ENCODE assay signal across 8 cellular contexts in the genomic region with DNA sequence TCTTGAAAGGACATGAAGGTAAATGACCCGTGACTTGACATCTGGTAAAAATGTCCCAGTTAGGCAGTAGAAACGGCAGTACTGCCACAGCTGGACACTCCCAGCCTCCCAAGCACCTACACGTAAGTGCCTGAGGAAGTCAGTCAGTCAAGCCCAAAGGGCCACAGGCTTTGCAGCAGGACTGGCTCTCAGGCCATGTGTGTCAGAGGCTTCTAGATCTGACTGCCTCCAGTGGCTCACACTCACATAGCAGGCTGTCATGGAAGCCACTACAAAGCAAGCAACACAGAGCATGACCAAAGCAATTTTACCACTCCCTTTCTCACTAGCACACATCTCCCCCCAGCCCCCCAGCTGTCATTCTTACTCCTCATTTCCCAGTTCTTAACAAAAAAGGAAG. TPM values are rescaled to one million over a fixed set of nuclear protein-coding genes. Genes with fewer than 3 reads are reported as not detected.
DNase-seq lines count a peak whose midpoint lies in the region; ATAC-seq and TF ChIP-seq lines count a peak whose summit lies in the region.

No MANE protein-coding gene starts in this region.

- H3K4me1 ChIP-seq in breast epithelium (no peaks in the 10 kb centered on the region), MM.1S (ENCODE audit: low read length) (no peaks in the 10 kb centered on the region)

- H3F3A ChIP-seq in MM.1S (ENCODE audit: insufficient read depth, low read length), result no peaks in the 10 kb centered on the region

- peak; percentile 9 for TF ChIP-seq CTCF in MCF 10A (IDR thresholded peaks at IDR 0.05; ENCODE audit: unreplicated experiment)
- TF ChIP-seq CTCF in breast epithelium (IDR thresholded peaks at IDR 0.05), result no peak
- peak; percentile 20 for TF ChIP-seq CTCF in MM.1S (IDR thresholded peaks at IDR 0.05; ENCODE audit: low read length)
- TF ChIP-seq CTCF in epithelial cell of proximal tubule (conservative IDR thresholded peaks at IDR 0.05; ENCODE audit: low read depth, low read length), result peak; percentile 46

- no peaks in the 10 kb centered on the region for H4K20me1 ChIP-seq in MM.1S (ENCODE audit: insufficient read depth, low read length)

- no peaks in the 10 kb centered on the region for H3K27me3 ChIP-seq in breast epithelium
- no peaks in the 10 kb centered on the region for H3K27me3 ChIP-seq in MM.1S (replicated peaks; ENCODE audit: insufficient read depth, low read length)

- H3K36me3 Mint-ChIP-seq in MCF 10A (ENCODE audit: insufficient read depth, unreplicated experiment), result no peaks in the 10 kb centered on the region
- no peaks in the 10 kb centered on the region for H3K36me3 Mint-ChIP-seq in effector memory CD8-positive, alpha-beta T cell (ENCODE audit: insufficient read depth)

- H3K79me2 ChIP-seq in MM.1S (ENCODE audit: low read length), result no peaks in the 10 kb centered on the region

- H3K27ac ChIP-seq in breast epithelium (no peak overlapping the region), MM.1S (ENCODE audit: low read length) (no peak overlapping the region)

- no peak overlapping the region for H3K4me3 Mint-ChIP-seq in MCF 10A (ENCODE audit: unreplicated experiment)
- H3K4me3 Mint-ChIP-seq in effector memory CD8-positive, alpha-beta T cell, result no peak overlapping the region

- POLR2A ChIA-PET in MCF 10A (lab: Yijun Ruan, JAX), result interaction anchor here (1.6 kb wide), 1 partner anchor 19 kb away, joined by 4 read pairs; no protein-coding TSS in a partner anchor

- no peaks in the 10 kb centered on the region for H3K9me2 ChIP-seq in MM.1S (replicated peaks; ENCODE audit: insufficient read depth, low read length)

- intact Hi-C loops in MCF 10A (cut with micrococcal nuclease) (no loop called here), breast epithelium (cut with DNase I; ENCODE audit: low total_unique reads) (no loop called here)

- no peak for ATAC-seq in effector memory CD8-positive, alpha-beta T cell (replicated peaks)
- no peak for ATAC-seq in HG02610 (IDR thresholded peaks at IDR 0.05; ENCODE audit: unreplicated experiment)

- H3K4me1 Mint-ChIP-seq in MCF 10A (ENCODE audit: insufficient read depth, unreplicated experiment), result no peaks in the 10 kb centered on the region
- H3K4me1 Mint-ChIP-seq in effector memory CD8-positive, alpha-beta T cell (ENCODE audit: low read depth in 2 of 2), result no peaks in the 10 kb centered on the region

- CTCF ChIA-PET in MCF 10A (lab: Yijun Ruan, JAX), result interaction anchor here (0.6 to 2.4 kb wide), 4 partner anchors 8 to 375 kb away, joined by 3 to 26 read pairs (median 4); partner anchors contain the start of gene TCTN3

- TF ChIP-seq POLR2A in breast epithelium (IDR thresholded peaks at IDR 0.05), result no peak

- H3K9me3 Mint-ChIP-seq in MCF 10A (ENCODE audit: unreplicated experiment), result no peaks in the 10 kb centered on the region
- no peaks in the 10 kb centered on the region for H3K9me3 Mint-ChIP-seq in effector memory CD8-positive, alpha-beta T cell

- DNase-seq in MCF 10A (ENCODE audit: unreplicated experiment) (peak; percentile 23), breast epithelium (ENCODE audit: low spot score in 2 of 2) (no peak), MM.1S (peak; percentile 18), epithelial cell of proximal tubule (ENCODE audit: low read depth) (no peak), SHP77 treated with DMSO at 0.1 percent for 48 hours (lab: John Stamatoyannopoulos, UW) (no peak), NCI-H1105 (lab: John Stamatoyannopoulos, UW) (no peak)
- no peak for DNase-seq in effector memory CD8-positive, alpha-beta T cell

- no peaks in the 10 kb centered on the region for H3K27me3 Mint-ChIP-seq in MCF 10A (ENCODE audit: insufficient read depth, unreplicated experiment)
- H3K27me3 Mint-ChIP-seq in effector memory CD8-positive, alpha-beta T cell, result peaks cover 5 to 18% of the 10 kb centered on the region in 2 donors

- H2AFZ ChIP-seq in MM.1S (ENCODE audit: low read length), result no peak overlapping the region

- H3K4me2 ChIP-seq in MM.1S (ENCODE audit: low read depth, low read length), result no peak overlapping the region

- no peak overlapping the region for H3K27ac Mint-ChIP-seq in MCF 10A (ENCODE audit: low read depth, unreplicated experiment)
- H3K27ac Mint-ChIP-seq in effector memory CD8-positive, alpha-beta T cell, result no peak overlapping the region

- H3K36me3 ChIP-seq in breast epithelium (no peaks in the 10 kb centered on the region), MM.1S (replicated peaks; ENCODE audit: insufficient read depth, low read length) (no peaks in the 10 kb centered on the region)

- no peak overlapping the region for H3K9ac ChIP-seq in MM.1S (ENCODE audit: low read length)

- H3K9me3 ChIP-seq in breast epithelium, result no peaks in the 10 kb centered on the region
- H3K9me3 ChIP-seq in MM.1S (replicated peaks; ENCODE audit: insufficient read depth, low read length), result no peaks in the 10 kb centered on the region

- H3K4me3 ChIP-seq in breast epithelium (no peak overlapping the region), MM.1S (ENCODE audit: low read length) (no peak overlapping the region), epithelial cell of proximal tubule (ENCODE audit: low read depth, low read length) (no peak overlapping the region)

- no TSS peak for BruUV-seq in MCF 10A (replicated peaks; lab: Mats Ljungman, UMichigan)

RNA-seq across cellular contexts. Expression of gene CCNJ, which starts 17.8 kb away (rescaled TPM):
- total RNA-seq in MCF 10A (2022), result 9.3 and 10.8 TPM in 2 replicates
- total RNA-seq in breast epithelium, result 1 to 10 TPM; 3.8 to 7.2 (median 3.9) TPM
- 10.6 and 10.8 TPM in 2 replicates for total RNA-seq in epithelial cell of proximal tubule

Comparison
In these comparisons a context has a peak if more than half of its experiments do, and no peak if none do; other contexts are left out.
1. DNase-seq: peak in MCF 10A (single experiment) and MM.1S (single experiment); none in breast epithelium (0 of 2), epithelial cell of proximal tubule (single experiment), SHP77 treated with DMSO at 0.1 percent for 48 hours (single experiment), NCI-H1105 (single experiment) and effector memory CD8-positive, alpha-beta T cell (0 of 3).
2. CTCF ChIP-seq: peak in MCF 10A (single experiment), MM.1S (single experiment) and epithelial cell of proximal tubule (single experiment); none in breast epithelium (0 of 3).